In genomic region chr6:11201772-11202512, GRCh38 we compare ENCODE assay signal across 16 cellular contexts. TPM values are rescaled to one million over a fixed set of nuclear protein-coding genes. Genes with fewer than 3 reads are reported as not detected.
A peak's percentile ranks its signal among the peaks of the same experiment; 100 is the strongest.
DNase-seq lines count a peak whose midpoint lies in the region; ATAC-seq and TF ChIP-seq lines count a peak whose summit lies in the region.
"Had no signal": no experiment of that assay in that cellular context is flagged by ENCODE, and none has a peak within 500 bp of the region (broad histone marks: within the 10 kb centered on the region; RNA-seq: fewer than 3 reads in every experiment).

No MANE protein-coding gene starts in this region.

- H3K9me3 ChIP-seq in right atrium auricular region (no peaks in the 10 kb centered on the region), neuronal stem cell (replicated peaks in 1 of 2; ENCODE audit: control insufficient read depth in 2 of 2, insufficient read depth in 1 of 2, low read depth in 1 of 2, low read length in 2 of 2) (peaks cover 0 to 5% of the 10 kb centered on the region in 2 donors)

- H3K27me3 Mint-ChIP-seq in natural killer cell treated with Interleukin-12 subunit alpha and Interleukin-12 subunit beta and Interleukin-15 and Interleukin-18, amount 100 ng/mL, for 72 hours: no peaks in the 10 kb centered on the region

- no peak overlapping the region for H2AK5ac ChIP-seq in neuronal stem cell (ENCODE audit: low read depth, low read length)

- peak overlapping the region; percentile 100 for H3K27ac Mint-ChIP-seq in natural killer cell treated with Interleukin-12 subunit alpha and Interleukin-12 subunit beta and Interleukin-15 and Interleukin-18, amount 100 ng/mL, for 72 hours

- H3K27ac ChIP-seq in right atrium auricular region (peak overlapping the region; percentile 33 to 47), coronary artery (no peak overlapping the region), neuronal stem cell (replicated peaks; ENCODE audit: low read length) (no peak overlapping the region)
- H3K27ac ChIP-seq: cardiac muscle cell, GM23248, SK-N-MC had no signal

- H2BK12ac ChIP-seq in neuronal stem cell (ENCODE audit: low read length): no peak overlapping the region

- peaks cover 72 to 74% of the 10 kb centered on the region in 2 donors for H3K4me1 Mint-ChIP-seq in natural killer cell treated with Interleukin-12 subunit alpha and Interleukin-12 subunit beta and Interleukin-15 and Interleukin-18, amount 100 ng/mL, for 72 hours (ENCODE audit: low read depth in 2 of 2)

- no CpG with 5 or more reads among the region's 4 CpGs for WGBS in neuronal stem cell (ENCODE audit: extremely low coverage in 2 of 2, insufficient read length in 2 of 2, insufficient replicate concordance in 1 of 2), 2 donors

- no peak overlapping the region for H2BK5ac ChIP-seq in neuronal stem cell (ENCODE audit: low read length)

- ATAC-seq in Right ventricle myocardium superior (ENCODE audit: poor library complexity) (no peak), GM18858 (IDR thresholded peaks at IDR 0.05; ENCODE audit: unreplicated experiment) (no peak), GM21423 (IDR thresholded peaks at IDR 0.05; ENCODE audit: unreplicated experiment) (no peak), GM21619 (IDR thresholded peaks at IDR 0.05; ENCODE audit: unreplicated experiment) (no peak)
- no peak for ATAC-seq in natural killer cell treated with Interleukin-12 subunit alpha and Interleukin-12 subunit beta and Interleukin-15 and Interleukin-18, amount 100 ng/mL, for 72 hours
- ATAC-seq: GM12878 had no signal

- H3K36me3 ChIP-seq in right atrium auricular region (peaks cover 22% of the 10 kb centered on the region), neuronal stem cell (replicated peaks in 1 of 2; ENCODE audit: control insufficient read depth in 2 of 2, insufficient read depth in 2 of 2, low read length in 2 of 2) (peaks cover 0 to 58% of the 10 kb centered on the region in 2 donors)
- H3K36me3 ChIP-seq: cardiac muscle cell had no signal

- H3K14ac ChIP-seq in neuronal stem cell (ENCODE audit: low read length): no peak overlapping the region

- DNase-seq in right atrium auricular region (ENCODE audit: low spot score) (no peak), Right ventricle myocardium superior (no peak), coronary artery (ENCODE audit: low spot score) (no peak), neuronal stem cell (ENCODE audit: low spot score) (no peak)
- no peak for DNase-seq in natural killer cell treated with Interleukin-12 subunit alpha and Interleukin-12 subunit beta and Interleukin-15 and Interleukin-18, amount 100 ng/mL, for 72 hours (ENCODE audit: low spot score)
- DNase-seq: activated CD4-positive, alpha-beta T cell treated with anti-CD3 and anti-CD28 coated beads for 1 hour; activated effector memory CD4-positive, alpha-beta T cell treated with Interleukin-2 at 50 U/mL for 16 hours; GM23248; NCI-H1048; stimulated activated CD4-positive, alpha-beta T cell treated with anti-CD3 and anti-CD28 coated beads, Interleukin-2, amount 100 ng/mL, for 24 hours had no signal

- no peaks in the 10 kb centered on the region for H3K9me3 Mint-ChIP-seq in natural killer cell treated with Interleukin-12 subunit alpha and Interleukin-12 subunit beta and Interleukin-15 and Interleukin-18, amount 100 ng/mL, for 72 hours

- no peaks in the 10 kb centered on the region for H3K79me1 ChIP-seq in neuronal stem cell (ENCODE audit: low read depth, low read length)

- no peak overlapping the region for H3K23ac ChIP-seq in neuronal stem cell (ENCODE audit: low read depth, low read length, poor library complexity)

- H2BK120ac ChIP-seq in neuronal stem cell (ENCODE audit: low read depth, low read length): no peak overlapping the region

- no peak overlapping the region for H4K8ac ChIP-seq in neuronal stem cell (ENCODE audit: low read depth, low read length)

- no peak overlapping the region for H3K4me2 ChIP-seq in neuronal stem cell (ENCODE audit: insufficient read depth, low read length, poor library complexity, severe bottlenecking)

- H4K91ac ChIP-seq in neuronal stem cell (ENCODE audit: low read depth, low read length, poor library complexity): no peak overlapping the region

- intact Hi-C loops in Right ventricle myocardium superior (cut with DNase I): no loop called here

- H3K36me3 Mint-ChIP-seq in natural killer cell treated with Interleukin-12 subunit alpha and Interleukin-12 subunit beta and Interleukin-15 and Interleukin-18, amount 100 ng/mL, for 72 hours: peaks cover 40% of the 10 kb centered on the region

- peak overlapping the region; percentile 88 for H3K4me3 Mint-ChIP-seq in natural killer cell treated with Interleukin-12 subunit alpha and Interleukin-12 subunit beta and Interleukin-15 and Interleukin-18, amount 100 ng/mL, for 72 hours

- H3K4me1 ChIP-seq in right atrium auricular region: peaks cover 0 to 77% of the 10 kb centered on the region in 2 donors
- peaks cover 26 to 37% of the 10 kb centered on the region in 2 donors for H3K4me1 ChIP-seq in neuronal stem cell (ENCODE audit: control insufficient read depth in 2 of 2, insufficient read depth in 1 of 2, low read depth in 1 of 2, low read length in 2 of 2)

- H3K9ac ChIP-seq in neuronal stem cell (ENCODE audit: low read depth, low read length, poor library complexity): no peak overlapping the region
- H3K9ac ChIP-seq: GM23248 had no signal

- H3K27me3 ChIP-seq in right atrium auricular region: no peaks in the 10 kb centered on the region
- no peaks in the 10 kb centered on the region for H3K27me3 ChIP-seq in neuronal stem cell (ENCODE audit: control insufficient read depth in 3 of 3, insufficient read depth in 3 of 3, low read depth in 1 of 3, low read length in 3 of 3)
- H3K27me3 ChIP-seq: cardiac muscle cell had no signal

- H2BK15ac ChIP-seq in neuronal stem cell (ENCODE audit: low read length): no peak overlapping the region

- H3K18ac ChIP-seq in neuronal stem cell (ENCODE audit: low read length): no peak overlapping the region

- TF ChIP-seq CTCF in right atrium auricular region (IDR thresholded peaks at IDR 0.05) (no peak), coronary artery (IDR thresholded peaks at IDR 0.05) (no peak)

- no peak overlapping the region for H3K4me3 ChIP-seq in right atrium auricular region
- H3K4me3 ChIP-seq in coronary artery: peak overlapping the region; percentile 9
- no peak overlapping the region for H3K4me3 ChIP-seq in neuronal stem cell (ENCODE audit: low read length in 2 of 2)
- H3K4me3 ChIP-seq: cardiac muscle cell, GM12878, GM23248, SK-N-MC had no signal

- no peak overlapping the region for H3K4ac ChIP-seq in neuronal stem cell (ENCODE audit: low read length)

- H2AFZ ChIP-seq in neuronal stem cell (ENCODE audit: low read length): no peak overlapping the region
- H2AFZ ChIP-seq: GM23248 had no signal

RNA-seq across cellular contexts. Expression of gene NEDD9, which starts 30.5 kb away (rescaled TPM):
- total RNA-seq in right atrium auricular region (10 to 100 TPM; 47.3 to 56.2 TPM), Right ventricle myocardium superior (23.7 TPM)
- 10 to 100 TPM; 59.9 to 81.3 TPM for total RNA-seq in natural killer cell treated with Interleukin-12 subunit alpha and Interleukin-12 subunit beta and Interleukin-15 and Interleukin-18, amount 100 ng/mL, for 72 hours
- 6.2 TPM for polyA plus RNA-seq in neuronal stem cell (2013, experiment 1 of 2)
- polyA plus RNA-seq in neuronal stem cell (2013, experiment 2 of 2): 6.4 TPM

Comparison
In these comparisons a context has a peak if more than half of its experiments do, and no peak if none do; other contexts are left out.
1. H3K27ac ChIP-seq: peak in right atrium auricular region (2 of 2); none in coronary artery (0 of 2) and neuronal stem cell (single experiment).